ENCODE assay signal across 15 cellular contexts in genomic region chr14:100645986-100646314, GRCh38. TPM values are rescaled to one million over a fixed set of nuclear protein-coding genes. Genes with fewer than 3 reads are reported as not detected.
DNase-seq lines count a peak whose midpoint lies in the region; ATAC-seq and TF ChIP-seq lines count a peak whose summit lies in the region.
"Had no signal": no experiment of that assay in that cellular context is flagged by ENCODE, and none has a peak within 500 bp of the region (broad histone marks: within the 10 kb centered on the region; RNA-seq: fewer than 3 reads in every experiment).

No MANE protein-coding gene starts in this region.

- BruUV-seq in HCT116 (replicated peaks; lab: Mats Ljungman, UMichigan): no TSS peak

- peaks cover 16% of the 10 kb centered on the region for H3K27me3 Mint-ChIP-seq in activated naive CD8-positive, alpha-beta T cell treated with anti-CD3 and anti-CD28 coated beads, Interleukin-2, amount 10 ng/mL, durations not matched to agents 7 days and 5 days
- no peaks in the 10 kb centered on the region for H3K27me3 Mint-ChIP-seq in activated naive CD8-positive, alpha-beta T cell treated with anti-CD3 and anti-CD28 coated beads, Interleukin-2, amount 50 U/mL, for 24 hours
- H3K27me3 Mint-ChIP-seq in T-helper 17 cell: peaks cover 4% of the 10 kb centered on the region
- peaks cover 0 to 1% (median 0%) of the 10 kb centered on the region in 5 donors for H3K27me3 Mint-ChIP-seq in naive thymus-derived CD8-positive, alpha-beta T cell

- no peaks in the 10 kb centered on the region for H3K79me2 ChIP-seq in HCT116 (ENCODE audit: insufficient read depth, low read length)

- intact Hi-C loops in HCT116 (cut with micrococcal nuclease): loop anchor here (1.0 to 5.0 kb wide), 4 partner anchors 119 to 261 kb away; no protein-coding TSS in a partner anchor

- H3K27ac Mint-ChIP-seq in activated naive CD8-positive, alpha-beta T cell treated with anti-CD3 and anti-CD28 coated beads, Interleukin-2, amount 10 ng/mL, durations not matched to agents 7 days and 5 days: peak overlapping the region; percentile 86
- H3K27ac Mint-ChIP-seq in activated naive CD8-positive, alpha-beta T cell treated with anti-CD3 and anti-CD28 coated beads, Interleukin-2, amount 50 U/mL, for 24 hours: no peak overlapping the region
- H3K27ac Mint-ChIP-seq in T-helper 17 cell: peak overlapping the region; percentile 34
- H3K27ac Mint-ChIP-seq in naive thymus-derived CD8-positive, alpha-beta T cell: peak overlapping the region in 7 of 10 donors; percentile 41 to 83 (median 62)
- H3K27ac Mint-ChIP-seq: activated naive CD4-positive, alpha-beta T cell treated with anti-CD3 and anti-CD28 coated beads, Interleukin-2, amount 50 U/mL, for 72 hours; stimulated activated naive CD8-positive, alpha-beta T cell treated with anti-CD3 and anti-CD28 coated beads, Interleukin-15, amount 100 ng/mL, for 72 hours had no signal

- no peaks in the 10 kb centered on the region for H3K27me3 ChIP-seq in HCT116 (ENCODE audit: insufficient read depth, low read length)
- H3K27me3 ChIP-seq: thyroid gland had no signal

- no peak overlapping the region for H3K9ac ChIP-seq in HCT116 (ENCODE audit: low read length)

- H3K27ac ChIP-seq in HCT116 (ENCODE audit: low read depth, low read length): no peak overlapping the region
- H3K27ac ChIP-seq: heart left ventricle, psoas muscle, thyroid gland had no signal

- H3K9me2 ChIP-seq in HCT116 (ENCODE audit: insufficient read depth): no peaks in the 10 kb centered on the region

- TF ChIP-seq CTCF in HCT116 (IDR thresholded peaks at IDR 0.05 in 2 of 3, conservative IDR thresholded peaks at IDR 0.05 in 1 of 3; ENCODE audit: borderline replicate concordance in 1 of 3, insufficient read depth in 1 of 3, low read depth in 2 of 3, low read length in 2 of 3): no peak

- RAD21 ChIA-PET in HCT116 (lab: Charles Lee; ENCODE audit: low non-redundant PET in 1 of 2, low total read pairs in 2 of 2, uncharacterized antibody in 2 of 2, unreplicated experiment in 2 of 2): interaction anchor here (0.5 to 1.8 kb wide), 17 partner anchors 58 to 263 kb away, joined by 3 to 21 read pairs (median 4); no protein-coding TSS in a partner anchor

- H4K20me1 ChIP-seq in HCT116 (ENCODE audit: insufficient read depth): no peaks in the 10 kb centered on the region

- H3K4me2 ChIP-seq in HCT116 (ENCODE audit: low read length): peak overlapping the region; percentile 75; the same call in 1 of the 2 replicates

- no peak for TF ChIP-seq POLR2A in HCT116 (IDR thresholded peaks at IDR 0.05; ENCODE audit: borderline replicate concordance, extremely low read depth, insufficient read depth, insufficient read length)

- no peak overlapping the region for H3K4me3 ChIP-seq in HCT116 (replicated peaks in 1 of 2; ENCODE audit: low read depth in 1 of 2, low read length in 2 of 2)
- H3K4me3 ChIP-seq: heart left ventricle, psoas muscle, thyroid gland had no signal

- peaks cover 2% of the 10 kb centered on the region for H3K36me3 Mint-ChIP-seq in activated naive CD8-positive, alpha-beta T cell treated with anti-CD3 and anti-CD28 coated beads, Interleukin-2, amount 10 ng/mL, durations not matched to agents 7 days and 5 days
- H3K36me3 Mint-ChIP-seq in activated naive CD8-positive, alpha-beta T cell treated with anti-CD3 and anti-CD28 coated beads, Interleukin-2, amount 50 U/mL, for 24 hours (ENCODE audit: low read depth): no peaks in the 10 kb centered on the region
- no peaks in the 10 kb centered on the region for H3K36me3 Mint-ChIP-seq in T-helper 17 cell (ENCODE audit: low read depth)
- no peaks in the 10 kb centered on the region for H3K36me3 Mint-ChIP-seq in naive thymus-derived CD8-positive, alpha-beta T cell
- H3K36me3 Mint-ChIP-seq: activated naive CD4-positive, alpha-beta T cell treated with anti-CD3 and anti-CD28 coated beads, Interleukin-2, amount 50 U/mL, for 72 hours; CD4-positive, CD25-positive, alpha-beta regulatory T cell had no signal

- H2AFZ ChIP-seq in HCT116 (ENCODE audit: low read depth, low read length, poor library complexity, severe bottlenecking): no peak overlapping the region

- peaks cover 48% of the 10 kb centered on the region for H3K4me1 Mint-ChIP-seq in activated naive CD8-positive, alpha-beta T cell treated with anti-CD3 and anti-CD28 coated beads, Interleukin-2, amount 10 ng/mL, durations not matched to agents 7 days and 5 days
- peaks cover 25% of the 10 kb centered on the region for H3K4me1 Mint-ChIP-seq in activated naive CD8-positive, alpha-beta T cell treated with anti-CD3 and anti-CD28 coated beads, Interleukin-2, amount 50 U/mL, for 24 hours
- peaks cover 34% of the 10 kb centered on the region for H3K4me1 Mint-ChIP-seq in T-helper 17 cell
- peaks cover 20 to 51% (median 46%) of the 10 kb centered on the region in 4 donors for H3K4me1 Mint-ChIP-seq in naive thymus-derived CD8-positive, alpha-beta T cell

- no peak for ATAC-seq in activated naive CD8-positive, alpha-beta T cell treated with anti-CD3 and anti-CD28 coated beads, Interleukin-2, amount 10 ng/mL, durations not matched to agents 7 days and 5 days (ENCODE audit: low read depth)
- no peak for ATAC-seq in activated naive CD8-positive, alpha-beta T cell treated with anti-CD3 and anti-CD28 coated beads, Interleukin-2, amount 50 U/mL, for 24 hours
- ATAC-seq in HCT116: peak; percentile 23
- ATAC-seq in T-helper 17 cell: no peak
- ATAC-seq in naive thymus-derived CD8-positive, alpha-beta T cell: no peak
- no peak for ATAC-seq in HG03457 (IDR thresholded peaks at IDR 0.05; ENCODE audit: unreplicated experiment)
- ATAC-seq in HG02571 (IDR thresholded peaks at IDR 0.05; ENCODE audit: unreplicated experiment): no peak

- DNase-seq in activated naive CD8-positive, alpha-beta T cell treated with anti-CD3 and anti-CD28 coated beads, Interleukin-2, amount 10 ng/mL, durations not matched to agents 7 days and 5 days: no peak
- no peak for DNase-seq in activated naive CD8-positive, alpha-beta T cell treated with anti-CD3 and anti-CD28 coated beads, Interleukin-2, amount 50 U/mL, for 24 hours
- DNase-seq in HCT116 (ENCODE audit: low read depth, low spot score) (no peak), T-helper 17 cell (no peak), NCI-H510A treated with DMSO at 0.1 percent for 48 hours (lab: John Stamatoyannopoulos, UW) (no peak)
- DNase-seq in naive thymus-derived CD8-positive, alpha-beta T cell: no peak

- peak overlapping the region; percentile 72 for H3K4me3 Mint-ChIP-seq in activated naive CD8-positive, alpha-beta T cell treated with anti-CD3 and anti-CD28 coated beads, Interleukin-2, amount 10 ng/mL, durations not matched to agents 7 days and 5 days
- H3K4me3 Mint-ChIP-seq in activated naive CD8-positive, alpha-beta T cell treated with anti-CD3 and anti-CD28 coated beads, Interleukin-2, amount 50 U/mL, for 24 hours: no peak overlapping the region
- peak overlapping the region; percentile 19 for H3K4me3 Mint-ChIP-seq in T-helper 17 cell
- peak overlapping the region in 6 of 10 donors; percentile 12 to 60 (median 29) for H3K4me3 Mint-ChIP-seq in naive thymus-derived CD8-positive, alpha-beta T cell

- no peaks in the 10 kb centered on the region for H3K36me3 ChIP-seq in HCT116 (ENCODE audit: control insufficient read depth in 1 of 2, insufficient read depth in 2 of 2, low read length in 2 of 2)
- H3K36me3 ChIP-seq: heart left ventricle, thyroid gland had no signal

- CTCF ChIA-PET in HCT116 (lab: Charles Lee): interaction anchor here (0.7 to 3.3 kb wide), 28 partner anchors 8 to 590 kb away, joined by 3 to 108 read pairs (median 6); no protein-coding TSS in a partner anchor

- H3K4me1 ChIP-seq in HCT116 (ENCODE audit: control insufficient read depth in 1 of 2, insufficient read depth in 2 of 2, low read length in 2 of 2): peaks cover 8 to 26% of the 10 kb centered on the region in 2 experiments
- H3K4me1 ChIP-seq: psoas muscle had no signal

- H3K9me3 ChIP-seq in HCT116 (ENCODE audit: control insufficient read depth in 1 of 2, insufficient read depth in 1 of 2, low read depth in 1 of 2, low read length in 2 of 2): peaks cover 3 to 4% of the 10 kb centered on the region in 2 experiments; a peak in 1 of 4 replicates
- no peaks in the 10 kb centered on the region for H3K9me3 ChIP-seq in T-helper 17 cell (ENCODE audit: control insufficient read depth, low read length, poor library complexity, severe bottlenecking)
- H3K9me3 ChIP-seq: heart left ventricle, psoas muscle, thyroid gland had no signal

- peaks cover 2% of the 10 kb centered on the region for H3K9me3 Mint-ChIP-seq in activated naive CD8-positive, alpha-beta T cell treated with anti-CD3 and anti-CD28 coated beads, Interleukin-2, amount 10 ng/mL, durations not matched to agents 7 days and 5 days
- H3K9me3 Mint-ChIP-seq in activated naive CD8-positive, alpha-beta T cell treated with anti-CD3 and anti-CD28 coated beads, Interleukin-2, amount 50 U/mL, for 24 hours: no peaks in the 10 kb centered on the region
- H3K9me3 Mint-ChIP-seq in naive thymus-derived CD8-positive, alpha-beta T cell: no peaks in the 10 kb centered on the region
- H3K9me3 Mint-ChIP-seq: activated naive CD4-positive, alpha-beta T cell treated with anti-CD3 and anti-CD28 coated beads, Interleukin-2, amount 50 U/mL, for 72 hours; stimulated activated naive CD8-positive, alpha-beta T cell treated with anti-CD3 and anti-CD28 coated beads, Interleukin-15, amount 100 ng/mL, for 72 hours had no signal

- POLR2A ChIA-PET in activated naive CD8-positive, alpha-beta T cell treated with anti-CD3 and anti-CD28 coated beads, Interleukin-2, amount 10 ng/mL, durations not matched to agents 7 days and 5 days (lab: Charles Lee): interaction anchor here (1.0 to 2.5 kb wide), 8 partner anchors 29 to 268 kb away, joined by 3 to 15 read pairs (median 6); no protein-coding TSS in a partner anchor
- POLR2A ChIA-PET in HCT116 (lab: Charles Lee): interaction anchor here (1.0 to 1.5 kb wide), 6 partner anchors 17 to 262 kb away, joined by 3 to 5 read pairs (median 4); no protein-coding TSS in a partner anchor
- POLR2A ChIA-PET in naive thymus-derived CD8-positive, alpha-beta T cell (lab: Charles Lee): interaction anchor here (1.0 to 1.9 kb wide), 4 partner anchors 71 to 262 kb away, joined by 4 to 12 read pairs (median 7); no protein-coding TSS in a partner anchor

- TF ChIP-seq RAD21 in HCT116 (IDR thresholded peaks at IDR 0.05; ENCODE audit: low read depth): no peak

TF ChIP-seq in HCT116, 20 proteins besides CTCF, POLR2A, EP300 and RAD21 (continues in another document):
- TF ChIP-seq, protein P1, sequence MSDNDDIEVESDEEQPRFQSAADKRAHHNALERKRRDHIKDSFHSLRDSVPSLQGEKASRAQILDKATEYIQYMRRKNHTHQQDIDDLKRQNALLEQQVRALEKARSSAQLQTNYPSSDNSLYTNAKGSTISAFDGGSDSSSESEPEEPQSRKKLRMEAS (IDR thresholded peaks at IDR 0.05): 0 out of 2 replicates have a peak, but pooled peaks have one; percentile 14
- 0 out of 2 replicates have a peak, but pooled peaks have one; percentile 18 for TF ChIP-seq SP1 (IDR thresholded peaks at IDR 0.05; ENCODE audit: low read depth)

RNA-seq across cellular contexts. Expression of gene BEGAIN, which starts 58.7 kb away (rescaled TPM):
- 1 to 10 TPM; 1.5 to 2.3 TPM for total RNA-seq in activated naive CD8-positive, alpha-beta T cell treated with anti-CD3 and anti-CD28 coated beads, Interleukin-2, amount 10 ng/mL, durations not matched to agents 7 days and 5 days
- 8.5 TPM for total RNA-seq in HCT116 (2021; ENCODE audit: unreplicated experiment)
- 7.8 and 8.5 TPM in 2 replicates for polyA plus RNA-seq in HCT116 (2012)
- 1 to 10 TPM in 1 of 2 donors, under 1 TPM in 1; 0.50 to 4.5 TPM for total RNA-seq in T-helper 17 cell
- 1 to 10 TPM; 1.4 to 1.5 TPM for total RNA-seq in naive thymus-derived CD8-positive, alpha-beta T cell
- polyA plus RNA-seq in naive thymus-derived CD8-positive, alpha-beta T cell: under 1 TPM in 2 of 3 donors, not detected in 1; 0.25 to 0.27 TPM
- total RNA-seq: fibroblast of villous mesenchyme had no signal
